ENCODE assay signal across 27 cellular contexts in genomic region chr16:47917118-47917517, GRCh38.
"Had no signal": no experiment of that assay in that cellular context is flagged by ENCODE, and none has a peak within 500 bp of the region (broad histone marks: within the 10 kb centered on the region; RNA-seq: fewer than 3 reads in every experiment).

No MANE protein-coding gene starts in this region.

- ATAC-seq: stimulated activated effector memory CD8-positive, alpha-beta T cell treated with anti-CD3 and anti-CD28 coated beads, Interleukin-12 subunit alpha, Interleukin-12 subunit beta, amount 100 ng/mL, for 72 hours; stimulated activated memory B cell treated with anti-CD40 and anti-IgM and Interleukin-4, amounts not matched to agents 10 μg/mL and 1 μg/mL and 100 μg/mL, for 72 hours; stimulated activated naive CD8-positive, alpha-beta T cell treated with anti-CD3 and anti-CD28 coated beads, Interleukin-15, amount 100 ng/mL, for 72 hours; stimulated activated naive CD8-positive, alpha-beta T cell treated with anti-CD3 and anti-CD28 coated beads, Interleukin-15, Interleukin-2, amounts not matched to agents 100 U/mL and 50 U/mL, for 24 hours; upper lobe of right lung had no signal

- H3K4me1 ChIP-seq: stomach, suprapubic skin, testis, thyroid gland, tibial artery, tibial nerve, transverse colon, upper lobe of left lung, uterus, vagina had no signal

- H3K36me3 ChIP-seq: stomach, suprapubic skin, thoracic aorta, thyroid gland, tibial artery, tibial nerve, transverse colon, upper lobe of left lung, upper lobe of right lung, uterus, vagina had no signal

- H3K9me3 ChIP-seq: suprapubic skin, testis, thoracic aorta, thyroid gland, tibial artery, transverse colon, upper lobe of left lung, upper lobe of right lung, uterus, vagina had no signal

- H3K27me3 ChIP-seq: stomach, suprapubic skin, testis, thyroid gland, tibial artery, tibial nerve, transverse colon, upper lobe of left lung, upper lobe of right lung, uterus, vagina had no signal

- FAIRE-seq: urothelium cell line had no signal

- H3K4me3 ChIP-seq: stomach, suprapubic skin, testis, thoracic aorta, thyroid gland, tibial artery, tibial nerve, transverse colon, upper lobe of left lung, upper lobe of right lung, uterus, vagina had no signal

- DNase-seq: stimulated activated CD4-positive, alpha-beta T cell treated with anti-CD3 and anti-CD28 coated beads, Interleukin-2, amount 100 ng/mL, for 48 hours; stimulated activated CD4-positive, alpha-beta T cell treated with anti-CD3 and anti-CD28 coated beads, Interleukin-4, amount 100 ng/mL, for 1 hour; stimulated activated CD4-positive, alpha-beta T cell treated with anti-CD3 and anti-CD28 coated beads, Interleukin-4, amount 100 ng/mL, for 24 hours; stimulated activated CD4-positive, alpha-beta T cell treated with anti-CD3 and anti-CD28 coated beads, Interleukin-4, amount 100 ng/mL, for 4 hours; stimulated activated CD8-positive, alpha-beta memory T cell treated with anti-CD3 and anti-CD28 coated beads, Interleukin-4, amount 100 ng/mL, for 48 hours; stimulated activated naive B cell treated with anti-CD40 and anti-IgM and Interleukin-4, amounts not matched to agents 10 μg/mL and 1 μg/mL and 100 μg/mL, for 72 hours; stimulated activated naive CD4-positive, alpha-beta T cell; stimulated activated naive CD4-positive, alpha-beta T cell treated with Interleukin-2 at 50 U/mL for 16 hours; stimulated activated naive CD8-positive, alpha-beta T cell treated with anti-CD3 and anti-CD28 coated beads, Interleukin-15, amount 100 ng/mL, for 72 hours; stimulated activated naive CD8-positive, alpha-beta T cell treated with anti-CD3 and anti-CD28 coated beads, Interleukin-15, Interleukin-2, amounts not matched to agents 100 U/mL and 50 U/mL, for 24 hours; stomach; substantia nigra; testis; thyroid gland; tibial artery; transverse colon; trophoblast cell; upper lobe of left lung; upper lobe of right lung; uterus had no signal

- H3K27ac ChIP-seq: stomach, suprapubic skin, testis, thoracic aorta, thyroid gland, tibial artery, tibial nerve, transverse colon, upper lobe of left lung, upper lobe of right lung, uterus, vagina had no signal
